Comparison of ENCODE assay signal across 1 cellular context in genomic region chr6:139846538-139847321, GRCh38.
TF ChIP-seq lines count a peak whose summit lies in the region.

No MANE protein-coding gene starts in this region.

TF ChIP-seq in GM12878, 131 proteins besides CTCF, POLR2A, EP300 and RAD21 (continued from another document):
- TF ChIP-seq CEBPZ (IDR thresholded peaks at IDR 0.05; ENCODE audit: low read depth, low read length), result no peak
- 0 out of 2 replicates have a peak, but pooled peaks have one; percentile 30 for TF ChIP-seq BMI1 (IDR thresholded peaks at IDR 0.05; ENCODE audit: borderline replicate concordance)
- TF ChIP-seq IKZF1 (conservative IDR thresholded peaks at IDR 0.05), result peak; percentile 40; the same call in 1 of the 2 replicates
- TF ChIP-seq MTA2 (IDR thresholded peaks at IDR 0.05; ENCODE audit: low read depth), result peak; percentile 74
- TF ChIP-seq ZBTB11 (CRISPR knock-in tag; IDR thresholded peaks at IDR 0.05), result no peak
- peak; percentile 43; the same call in 1 of the 2 replicates for TF ChIP-seq SPI1 (IDR thresholded peaks at IDR 0.05; ENCODE audit: borderline replicate concordance, insufficient read depth, low read depth, low read length)
